Comparison of ENCODE assay signal across 1 cellular context in the genomic region with DNA sequence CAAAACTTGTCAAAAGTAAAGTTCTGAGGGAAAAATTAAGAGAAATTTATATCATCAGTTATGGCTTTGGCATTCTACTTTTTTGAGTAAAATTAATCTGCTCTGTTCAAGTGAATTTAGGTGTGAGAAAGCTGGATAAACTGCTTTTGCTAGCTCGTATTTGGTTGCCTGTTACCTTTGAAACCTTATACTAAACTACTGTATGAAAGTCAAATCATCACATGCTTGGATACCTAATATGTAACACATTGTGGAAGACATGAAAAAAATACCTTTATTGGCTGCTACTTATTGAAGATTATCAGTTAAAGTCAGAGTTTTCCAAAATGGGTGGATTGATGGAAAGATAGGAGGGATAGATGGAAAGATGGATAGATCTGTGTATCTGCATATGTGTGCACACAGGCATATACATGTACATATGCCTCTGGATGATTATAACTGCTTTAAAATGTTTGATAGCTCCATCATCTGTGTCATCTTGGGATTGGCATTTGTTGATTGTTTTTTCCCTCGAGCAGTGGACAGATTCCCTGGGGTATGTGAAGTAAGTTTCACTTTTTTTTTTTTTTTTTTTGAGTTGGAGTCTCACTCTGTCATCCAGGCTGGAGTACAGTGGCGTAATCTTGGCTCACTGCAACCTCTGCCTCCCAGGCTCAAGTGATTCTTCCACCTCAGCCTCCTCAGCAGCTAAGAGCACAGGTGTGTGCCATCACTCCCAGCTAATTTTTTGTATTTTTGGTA.
TF ChIP-seq lines count a peak whose summit lies in the region.

No MANE protein-coding gene starts in this region.

TF ChIP-seq in endothelial cell of umbilical vein, 7 proteins besides CTCF, POLR2A, EP300 and RAD21:
- TF ChIP-seq GATA2 (IDR thresholded peaks at IDR 0.05; ENCODE audit: insufficient read depth, insufficient read length, low read depth, low read length) (no peak), MYC (IDR thresholded peaks at IDR 0.05; ENCODE audit: low read depth, low read length) (no peak), MAX (IDR thresholded peaks at IDR 0.05; ENCODE audit: insufficient read depth, insufficient read length) (no peak), JUN (IDR thresholded peaks at IDR 0.05; ENCODE audit: borderline replicate concordance, insufficient read depth, insufficient read length, low read depth) (no peak), POLR2AphosphoS5 (IDR thresholded peaks at IDR 0.05; ENCODE audit: insufficient read depth, low read depth, low read length) (no peak), EZH2 (IDR thresholded peaks at IDR 0.05; ENCODE audit: borderline replicate concordance, low read depth, low read length, severe bottlenecking) (no peak), FOS (IDR thresholded peaks at IDR 0.05; ENCODE audit: borderline replicate concordance, insufficient read depth, low read length) (no peak)
